Comparison of ENCODE assay signal across 10 cellular contexts in the genomic region with DNA sequence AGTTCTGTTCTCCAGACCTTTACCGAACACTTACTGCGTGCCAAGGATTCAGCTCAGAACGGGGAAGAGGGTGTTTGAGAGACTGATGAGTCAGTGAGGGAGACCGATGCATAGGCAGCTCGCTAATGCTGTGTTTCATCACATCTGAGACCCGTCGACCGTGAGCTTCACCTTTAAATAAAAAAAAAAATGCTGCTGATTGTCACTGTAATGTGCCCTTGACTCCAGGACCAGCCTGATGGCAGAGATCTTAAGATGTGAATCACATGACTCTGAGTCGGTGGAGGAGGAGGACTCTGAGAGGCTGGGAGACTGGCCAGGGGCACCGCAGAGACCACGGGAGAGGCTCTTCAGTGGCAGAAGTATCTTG. TPM values are rescaled to one million over a fixed set of nuclear protein-coding genes. Genes with fewer than 3 reads are reported as not detected.
A peak's percentile ranks its signal among the peaks of the same experiment; 100 is the strongest.
DNase-seq lines count a peak whose midpoint lies in the region; ATAC-seq and TF ChIP-seq lines count a peak whose summit lies in the region.
"Had no signal": no experiment of that assay in that cellular context is flagged by ENCODE, and none has a peak within 500 bp of the region (broad histone marks: within the 10 kb centered on the region; RNA-seq: fewer than 3 reads in every experiment).

No MANE protein-coding gene starts in this region.

- H2AK5ac ChIP-seq in neuronal stem cell (ENCODE audit: low read depth, low read length) = no peak overlapping the region

- H3K4ac ChIP-seq in neuronal stem cell (ENCODE audit: low read length) = no peak overlapping the region

- H2AFZ ChIP-seq in smooth muscle cell (ENCODE audit: low read depth) (no peak overlapping the region), neuronal stem cell (ENCODE audit: low read length) (no peak overlapping the region)

- no peaks in the 10 kb centered on the region for H3K9me3 ChIP-seq in HEK293 (ENCODE audit: control insufficient read depth, insufficient read depth, low read depth, low read length)
- no peaks in the 10 kb centered on the region for H3K9me3 ChIP-seq in smooth muscle cell (replicated peaks; ENCODE audit: low read depth)
- no peaks in the 10 kb centered on the region for H3K9me3 ChIP-seq in neuronal stem cell (replicated peaks in 1 of 2; ENCODE audit: control insufficient read depth in 2 of 2, insufficient read depth in 1 of 2, low read depth in 1 of 2, low read length in 2 of 2)

- H3K79me1 ChIP-seq in neuronal stem cell (ENCODE audit: low read depth, low read length) = no peaks in the 10 kb centered on the region

- H2BK5ac ChIP-seq in neuronal stem cell (ENCODE audit: low read length) = no peak overlapping the region

- WGBS in smooth muscle cell (ENCODE audit: low lambda C conversion rate) = 7% methylated on average over 11 of the region's 11 CpGs
- WGBS in neuronal stem cell (ENCODE audit: extremely low coverage in 2 of 2, insufficient read length in 2 of 2, insufficient replicate concordance in 1 of 2), 2 donors = no CpG with 5 or more reads among the region's 11 CpGs

- peaks cover 0 to 3% of the 10 kb centered on the region in 2 experiments; a peak in 1 of 3 replicates for H3K36me3 ChIP-seq in HEK293 (ENCODE audit: control insufficient read depth in 2 of 2, insufficient read depth in 1 of 2, low read length in 2 of 2)
- H3K36me3 ChIP-seq in smooth muscle cell (ENCODE audit: low read depth) = no peaks in the 10 kb centered on the region
- H3K36me3 ChIP-seq in neuronal stem cell (replicated peaks in 1 of 2; ENCODE audit: control insufficient read depth in 2 of 2, insufficient read depth in 2 of 2, low read length in 2 of 2) = no peaks in the 10 kb centered on the region

- ATAC-seq in activated T-helper 17 cell treated with anti-CD3 and anti-CD28 coated beads, Interleukin-2, amount 50 U/mL, for 72 hours (replicated peaks) = no peak
- ATAC-seq in HG03108 (IDR thresholded peaks at IDR 0.05; ENCODE audit: unreplicated experiment) (no peak), GM21367 (IDR thresholded peaks at IDR 0.05; ENCODE audit: unreplicated experiment) (no peak)
- ATAC-seq: natural killer cell treated with Interleukin-12 subunit alpha and Interleukin-12 subunit beta and Interleukin-15 and Interleukin-18, amount 100 ng/mL, for 72 hours had no signal

- no peak overlapping the region for H2BK15ac ChIP-seq in neuronal stem cell (ENCODE audit: low read length)

- H4K91ac ChIP-seq in neuronal stem cell (ENCODE audit: low read depth, low read length, poor library complexity) = no peak overlapping the region

- no peak overlapping the region for H2BK120ac ChIP-seq in neuronal stem cell (ENCODE audit: low read depth, low read length)

- no peaks in the 10 kb centered on the region for H3K27me3 Mint-ChIP-seq in activated T-helper 17 cell treated with anti-CD3 and anti-CD28 coated beads, Interleukin-2, amount 50 U/mL, for 72 hours
- H3K27me3 Mint-ChIP-seq: central memory CD8-positive, alpha-beta T cell had no signal

- H3K4me3 ChIP-seq in HEK293 (ENCODE audit: low read depth, low read length) (no peak overlapping the region), smooth muscle cell (peak overlapping the region; percentile 11), neuronal stem cell (ENCODE audit: low read length in 2 of 2) (no peak overlapping the region)

- CTCF ChIA-PET in HEK293 (lab: Yijun Ruan, JAX) = interaction anchor here (0.7 kb wide), 1 partner anchor 11 kb away, joined by 3 read pairs; no protein-coding TSS in a partner anchor

- H3K18ac ChIP-seq in neuronal stem cell (ENCODE audit: low read length) = no peak overlapping the region

- H3F3A ChIP-seq in smooth muscle cell (ENCODE audit: low read depth) = peaks cover 23% of the 10 kb centered on the region

- H3K9me3 Mint-ChIP-seq in activated T-helper 17 cell treated with anti-CD3 and anti-CD28 coated beads, Interleukin-2, amount 50 U/mL, for 72 hours = no peaks in the 10 kb centered on the region
- H3K9me3 Mint-ChIP-seq: central memory CD8-positive, alpha-beta T cell; natural killer cell treated with Interleukin-12 subunit alpha and Interleukin-12 subunit beta and Interleukin-15 and Interleukin-18, amount 100 ng/mL, for 72 hours had no signal

- no peak overlapping the region for H3K27ac ChIP-seq in HEK293 (ENCODE audit: extremely low read depth, low read depth, low read length)
- H3K27ac ChIP-seq in smooth muscle cell (ENCODE audit: low read depth) = peak overlapping the region; percentile 93
- H3K27ac ChIP-seq in neuronal stem cell (replicated peaks; ENCODE audit: low read length) = no peak overlapping the region

- H3K79me2 ChIP-seq in smooth muscle cell (ENCODE audit: low read depth) = peaks cover 90% of the 10 kb centered on the region

- no peaks in the 10 kb centered on the region for H3K4me1 Mint-ChIP-seq in activated T-helper 17 cell treated with anti-CD3 and anti-CD28 coated beads, Interleukin-2, amount 50 U/mL, for 72 hours
- H3K4me1 Mint-ChIP-seq: central memory CD8-positive, alpha-beta T cell had no signal

- H3K4me2 ChIP-seq in smooth muscle cell (peak overlapping the region; percentile 80), neuronal stem cell (ENCODE audit: insufficient read depth, low read length, poor library complexity, severe bottlenecking) (no peak overlapping the region)

- H3K9ac ChIP-seq in smooth muscle cell (ENCODE audit: low read depth) (peak overlapping the region; percentile 84), neuronal stem cell (ENCODE audit: low read depth, low read length, poor library complexity) (no peak overlapping the region)

- no peak overlapping the region for H3K4me3 Mint-ChIP-seq in activated T-helper 17 cell treated with anti-CD3 and anti-CD28 coated beads, Interleukin-2, amount 50 U/mL, for 72 hours
- H3K4me3 Mint-ChIP-seq: central memory CD8-positive, alpha-beta T cell; natural killer cell treated with Interleukin-12 subunit alpha and Interleukin-12 subunit beta and Interleukin-15 and Interleukin-18, amount 100 ng/mL, for 72 hours had no signal

- POLR2A ChIA-PET in HEK293 (lab: Yijun Ruan, JAX) = no interaction called here

- no peak overlapping the region for H3K14ac ChIP-seq in neuronal stem cell (ENCODE audit: low read length)

- H3K27me3 ChIP-seq in smooth muscle cell (ENCODE audit: low read depth) (no peaks in the 10 kb centered on the region), neuronal stem cell (ENCODE audit: control insufficient read depth in 3 of 3, insufficient read depth in 3 of 3, low read depth in 1 of 3, low read length in 3 of 3) (peaks cover 0 to 74% (median 0%) of the 10 kb centered on the region in 3 experiments)

- no peak overlapping the region for H4K8ac ChIP-seq in neuronal stem cell (ENCODE audit: low read depth, low read length)

- no peak for TF ChIP-seq CTCF in HEK293 (tag by site-specific recombination; IDR thresholded peaks at IDR 0.05)
- TF ChIP-seq CTCF in smooth muscle cell (IDR thresholded peaks at IDR 0.05; ENCODE audit: borderline replicate concordance, insufficient read depth, poor library complexity, severe bottlenecking) = no peak

- no peak overlapping the region for H2BK12ac ChIP-seq in neuronal stem cell (ENCODE audit: low read length)

- no peaks in the 10 kb centered on the region; the same call in 1 of the 2 replicates for H3K4me1 ChIP-seq in HEK293 (ENCODE audit: control insufficient read depth, insufficient read depth, low read length)
- H3K4me1 ChIP-seq in smooth muscle cell (ENCODE audit: low read depth) = peaks cover 41% of the 10 kb centered on the region
- peaks cover 3 to 25% of the 10 kb centered on the region in 2 donors for H3K4me1 ChIP-seq in neuronal stem cell (ENCODE audit: control insufficient read depth in 2 of 2, insufficient read depth in 1 of 2, low read depth in 1 of 2, low read length in 2 of 2)

- peaks cover 97% of the 10 kb centered on the region for H4K20me1 ChIP-seq in smooth muscle cell (ENCODE audit: low read depth)

- peak overlapping the region; percentile 30 for H3K27ac Mint-ChIP-seq in activated T-helper 17 cell treated with anti-CD3 and anti-CD28 coated beads, Interleukin-2, amount 50 U/mL, for 72 hours
- H3K27ac Mint-ChIP-seq: natural killer cell treated with Interleukin-12 subunit alpha and Interleukin-12 subunit beta and Interleukin-15 and Interleukin-18, amount 100 ng/mL, for 72 hours had no signal

- H3K23ac ChIP-seq in neuronal stem cell (ENCODE audit: low read depth, low read length, poor library complexity) = no peak overlapping the region

- no peaks in the 10 kb centered on the region for H3K36me3 Mint-ChIP-seq in activated T-helper 17 cell treated with anti-CD3 and anti-CD28 coated beads, Interleukin-2, amount 50 U/mL, for 72 hours (ENCODE audit: low read depth)
- H3K36me3 Mint-ChIP-seq: natural killer cell treated with Interleukin-12 subunit alpha and Interleukin-12 subunit beta and Interleukin-15 and Interleukin-18, amount 100 ng/mL, for 72 hours had no signal

- peak; percentile 70 for DNase-seq in fibroblast of the conjunctiva (ENCODE audit: low read depth)
- no peak for DNase-seq in smooth muscle cell (lab: John Stamatoyannopoulos, UW; ENCODE audit: unreplicated experiment)
- no peak for DNase-seq in neuronal stem cell (ENCODE audit: low spot score)
- DNase-seq in Kasumi-1 (lab: John Stamatoyannopoulos, UW) = no peak

TF ChIP-seq in HEK293, 187 proteins besides CTCF, POLR2A, EP300 and RAD21:
- TF ChIP-seq ZFHX2 (tag by site-specific recombination; conservative IDR thresholded peaks at IDR 0.05) (0 out of 2 replicates have a peak, but pooled peaks have one; percentile 9), ZIC2 (tag by site-specific recombination; IDR thresholded peaks at IDR 0.05) (no peak), EGR2 (tag by site-specific recombination; IDR thresholded peaks at IDR 0.05; ENCODE audit: low read depth) (0 out of 2 replicates have a peak, but pooled peaks have one; percentile 21)

RNA-seq across cellular contexts. Expression of a gene that starts 28.8 kb away (rescaled TPM):
- total RNA-seq in activated T-helper 17 cell treated with anti-CD3 and anti-CD28 coated beads, Interleukin-2, amount 50 U/mL, for 72 hours = 10 to 100 TPM in 1 of 2 donors, 1 to 10 TPM in 1; 8.1 to 14.4 TPM
- total RNA-seq in smooth muscle cell = 27.6 and 38.0 TPM in 2 replicates
- 37.0 and 44.5 TPM in 2 replicates for polyA plus RNA-seq in smooth muscle cell
- polyA plus RNA-seq in neuronal stem cell (2013, experiment 1 of 2) = 5.2 TPM
- 5.1 TPM for polyA plus RNA-seq in neuronal stem cell (2013, experiment 2 of 2)
